ENCODE assay signal across 1 cellular context in genomic region chr1:247576514-247576913, GRCh38.
TF ChIP-seq lines count a peak whose summit lies in the region.

No MANE protein-coding gene starts in this region.

TF ChIP-seq in IMR-90, 13 proteins besides CTCF, POLR2A, EP300 and RAD21 (continued from another document):
- no peak for TF ChIP-seq SMC3 (IDR thresholded peaks at IDR 0.05; ENCODE audit: low read depth, low read length)
TF ChIP-seq in IMR-90: peak in this region for 0.
